9 cellular contexts compared by ENCODE assay signal in genomic region chr17:1259910-1260389, GRCh38. TPM values are rescaled to one million over a fixed set of nuclear protein-coding genes. Genes with fewer than 3 reads are reported as not detected.
DNase-seq lines count a peak whose midpoint lies in the region; ATAC-seq and TF ChIP-seq lines count a peak whose summit lies in the region.
"Had no signal": no experiment of that assay in that cellular context is flagged by ENCODE, and none has a peak within 500 bp of the region (broad histone marks: within the 10 kb centered on the region; RNA-seq: fewer than 3 reads in every experiment).

No MANE protein-coding gene starts in this region.

- H3K9ac ChIP-seq in GM23248: peak overlapping the region; percentile 67

- ATAC-seq in psoas muscle (peak in 2 of 4 donors; percentile 10 to 15), HG02970 (IDR thresholded peaks at IDR 0.05; ENCODE audit: low FRiP score, unreplicated experiment) (no peak)

- H3K27ac ChIP-seq in GM23248 (no peak overlapping the region), psoas muscle (no peak overlapping the region), RWPE1 (no peak overlapping the region)

- in situ Hi-C loops in GM23248 (cut with MboI) (loop anchor here (25.0 kb wide), 1 partner anchor 252 kb away; the partner anchor contains the start of gene INPP5K), SK-MEL-5 (cut with HindIII; ENCODE audit: low pct_unique_long_range_greater_than_20kb, low sequenced_read_pairs) (no loop called here)

- CTCF ChIA-PET in RWPE1 (lab: Yijun Ruan, JAX): interaction anchor here (0.5 to 2.8 kb wide), 16 partner anchors 9 to 389 kb away, joined by 3 to 17 read pairs (median 3); partner anchors contain the start of gene INPP5K

- H3K9me3 ChIP-seq in GM23248 (ENCODE audit: low read depth): no peaks in the 10 kb centered on the region
- no peaks in the 10 kb centered on the region for H3K9me3 ChIP-seq in psoas muscle

- H3K79me2 ChIP-seq in GM23248 (ENCODE audit: insufficient read depth): no peaks in the 10 kb centered on the region

- no peaks in the 10 kb centered on the region for H3K4me1 ChIP-seq in GM23248 (ENCODE audit: insufficient read depth)
- H3K4me1 ChIP-seq in psoas muscle: peaks cover 8% of the 10 kb centered on the region

- TF ChIP-seq CTCF in fibroblast of pulmonary artery (IDR thresholded peaks at IDR 0.05; ENCODE audit: low read length, missing control alignments) (no peak), psoas muscle (IDR thresholded peaks at IDR 0.05) (no peak), RWPE1 (conservative IDR thresholded peaks at IDR 0.05; ENCODE audit: low read depth) (no peak)

- H3K36me3 ChIP-seq in GM23248 (ENCODE audit: low read depth) (no peaks in the 10 kb centered on the region), psoas muscle (ENCODE audit: insufficient read depth in 1 of 2, low read depth in 1 of 2) (no peaks in the 10 kb centered on the region)

- intact Hi-C loops in psoas muscle (cut with DNase I): loop anchor here in 1 of 2 donors (5.0 kb wide), 2 partner anchors 72 to 367 kb away; partner anchors contain the start of gene SLC43A2

- no peaks in the 10 kb centered on the region for H4K20me1 ChIP-seq in GM23248 (ENCODE audit: insufficient read depth)

- H3K4me3 ChIP-seq in GM23248 (peak overlapping the region; percentile 87), fibroblast of pulmonary artery (replicated peaks; ENCODE audit: low read depth, low read length) (peak overlapping the region; percentile 58), psoas muscle (peak overlapping the region; percentile 58)

- H3K9me2 ChIP-seq in GM23248 (ENCODE audit: insufficient read depth): no peaks in the 10 kb centered on the region

- peak overlapping the region; percentile 98 for H3K4me2 ChIP-seq in GM23248 (ENCODE audit: unreplicated experiment)

- H2AFZ ChIP-seq in GM23248: peak overlapping the region; percentile 96

- POLR2A ChIA-PET in RWPE1 (lab: Yijun Ruan, JAX; ENCODE audit: low non-redundant PET): no interaction called here

- H3F3A ChIP-seq in GM23248 (ENCODE audit: insufficient read depth): no peaks in the 10 kb centered on the region

- no peaks in the 10 kb centered on the region for H3K27me3 ChIP-seq in GM23248 (replicated peaks; ENCODE audit: insufficient read depth)
- peaks cover 0 to 32% (median 0%) of the 10 kb centered on the region in 3 donors for H3K27me3 ChIP-seq in psoas muscle (ENCODE audit: insufficient read depth in 3 of 3, low read length in 2 of 3)

- WGBS in GM23248 (ENCODE audit: low coverage in 1 of 2, low lambda C conversion rate in 2 of 2, missing lambda C conversion rate in 2 of 2), 2 experiments: 2 to 4% methylated on average over 14 to 25 of the region's 39 CpGs
- 1 to 3% (median 2%) methylated on average over 27 to 39 of the region's 39 CpGs for WGBS in psoas muscle, 3 donors

- DNase-seq in GM23248 (peak; percentile 60), SK-MEL-5 (ENCODE audit: low read depth, low spot score) (peak; percentile 43), fibroblast of pulmonary artery (ENCODE audit: low read depth) (peak; percentile 46), psoas muscle (no peak), RWPE1 (ENCODE audit: low spot score) (no peak), NCI-H2107 (lab: John Stamatoyannopoulos, UW) (no peak), DMS53 (lab: John Stamatoyannopoulos, UW) (no peak)

RNA-seq across cellular contexts. Expression of gene BHLHA9, which starts 10.3 kb away (rescaled TPM):
- not detected in 2 replicates for total RNA-seq in GM23248 (2014; rRNA removed; shearing (Covaris generic))
- polyA plus RNA-seq in GM23248 (2016; fragmentation: Nextera tagmentation; extraction: Ambion mirVana): not detected in 2 replicates
- not detected in 2 replicates for total RNA-seq in SK-MEL-5 (2014; rRNA removed; shearing (Covaris generic))
- polyA plus RNA-seq in SK-MEL-5 (2015; cell fraction: cytosol; rRNA removed): 0.11 TPM in 1 of 2 replicates, not detected in the other
- not detected in 2 replicates for polyA plus RNA-seq in SK-MEL-5 (2015; cell fraction: nucleus; rRNA removed)
- not detected for total RNA-seq in psoas muscle
- not detected for polyA plus RNA-seq in psoas muscle
- total RNA-seq: lung microvascular endothelial cell had no signal

RNA-seq across cellular contexts. Expression of gene TRARG1, which starts 19.5 kb away (rescaled TPM):
- not detected in 2 replicates for total RNA-seq in GM23248 (2014; rRNA removed; shearing (Covaris generic))
- polyA plus RNA-seq in GM23248 (2016; fragmentation: Nextera tagmentation; extraction: Ambion mirVana) (not detected in 2 replicates), psoas muscle (1 to 10 TPM in 1 of 3 donors, under 1 TPM in 2; 0.36 to 1.3 (median 0.93) TPM)
- total RNA-seq in SK-MEL-5 (2014; rRNA removed; shearing (Covaris generic)): not detected in 2 replicates
- not detected in 2 replicates for polyA plus RNA-seq in SK-MEL-5 (2015; cell fraction: cytosol; rRNA removed)
- polyA plus RNA-seq in SK-MEL-5 (2015; cell fraction: nucleus; rRNA removed): not detected in 2 replicates
- under 1 TPM; 0.28 to 0.69 (median 0.38) TPM for total RNA-seq in psoas muscle
- total RNA-seq: lung microvascular endothelial cell had no signal

Comparison
In these comparisons a context has a peak if more than half of its experiments do, and no peak if none do; other contexts are left out.
1. DNase-seq: peak in GM23248 (single experiment), SK-MEL-5 (single experiment) and fibroblast of pulmonary artery (single experiment); none in psoas muscle (0 of 2), RWPE1 (single experiment), NCI-H2107 (single experiment) and DMS53 (single experiment).
2. Peak in every context shown above with its lines, with median percentiles within 50 percentile points of each other: H3K4me3 ChIP-seq.